In genomic region chr7:822692-823276, GRCh38 we compare ENCODE assay signal across 11 cellular contexts. TPM values are rescaled to one million over a fixed set of nuclear protein-coding genes. Genes with fewer than 3 reads are reported as not detected.
A peak's percentile ranks its signal among the peaks of the same experiment; 100 is the strongest.
DNase-seq lines count a peak whose midpoint lies in the region; ATAC-seq and TF ChIP-seq lines count a peak whose summit lies in the region.
"Had no signal": no experiment of that assay in that cellular context is flagged by ENCODE, and none has a peak within 500 bp of the region (broad histone marks: within the 10 kb centered on the region; RNA-seq: fewer than 3 reads in every experiment).

No MANE protein-coding gene starts in this region.

- H3K27ac Mint-ChIP-seq in neural progenitor cell (no peak overlapping the region), type B pancreatic cell (no peak overlapping the region)

- H3K27me3 ChIP-seq in BE2C, result 0 out of 2 replicates have a peak, but pooled peaks cover 3% of the 10 kb centered on the region
- no peaks in the 10 kb centered on the region for H3K27me3 ChIP-seq in OCI-LY1 (ENCODE audit: insufficient read depth, low read length)
- no peaks in the 10 kb centered on the region for H3K27me3 ChIP-seq in gastroesophageal sphincter
- H3K27me3 ChIP-seq in neural progenitor cell, result no peaks in the 10 kb centered on the region

- H3F3A ChIP-seq in OCI-LY1 (ENCODE audit: insufficient read depth, low read length) (no peaks in the 10 kb centered on the region), neural progenitor cell (ENCODE audit: low read depth) (no peaks in the 10 kb centered on the region)

- 0 out of 2 replicates have a peak, but pooled peaks cover 2% of the 10 kb centered on the region for H3K9me3 ChIP-seq in BE2C
- no peaks in the 10 kb centered on the region for H3K9me3 ChIP-seq in OCI-LY1 (ENCODE audit: low read length)
- no peaks in the 10 kb centered on the region for H3K9me3 ChIP-seq in gastroesophageal sphincter
- no peaks in the 10 kb centered on the region for H3K9me3 ChIP-seq in neural progenitor cell (ENCODE audit: low read depth)
- H3K9me3 ChIP-seq: neutrophil had no signal

- no peak overlapping the region for H3K4me3 Mint-ChIP-seq in neural progenitor cell
- no peak overlapping the region for H3K4me3 Mint-ChIP-seq in type B pancreatic cell

- H3K27ac ChIP-seq in OCI-LY1 (ENCODE audit: low read depth, low read length, poor library complexity, severe bottlenecking), result no peak overlapping the region
- peak overlapping the region; percentile 62 to 92 (median 86) for H3K27ac ChIP-seq in gastroesophageal sphincter
- no peak overlapping the region for H3K27ac ChIP-seq in neural progenitor cell
- H3K27ac ChIP-seq: neutrophil had no signal

- H3K36me3 Mint-ChIP-seq in neural progenitor cell (peaks cover 19% of the 10 kb centered on the region), type B pancreatic cell (peaks cover 26% of the 10 kb centered on the region)

- no peaks in the 10 kb centered on the region for H4K20me1 ChIP-seq in OCI-LY1 (ENCODE audit: insufficient read depth, low read length)
- H4K20me1 ChIP-seq in neural progenitor cell (ENCODE audit: low read depth), result peaks cover 93% of the 10 kb centered on the region

- peaks cover 4% of the 10 kb centered on the region for H3K27me3 Mint-ChIP-seq in neural progenitor cell (ENCODE audit: insufficient read depth, low read depth)
- H3K27me3 Mint-ChIP-seq in type B pancreatic cell, result no peaks in the 10 kb centered on the region

- H3K79me2 ChIP-seq in OCI-LY1 (ENCODE audit: insufficient read depth, low read length) (peaks cover 97% of the 10 kb centered on the region), neural progenitor cell (ENCODE audit: low read depth) (peaks cover 100% of the 10 kb centered on the region)

- H3K4me1 Mint-ChIP-seq in neural progenitor cell, result peaks cover 27% of the 10 kb centered on the region
- H3K4me1 Mint-ChIP-seq in type B pancreatic cell (ENCODE audit: unreplicated experiment), result peaks cover 51% of the 10 kb centered on the region

- H3K4me2 ChIP-seq in OCI-LY1 (ENCODE audit: low read length) (no peak overlapping the region), neural progenitor cell (no peak overlapping the region)

- H2AFZ ChIP-seq in OCI-LY1 (ENCODE audit: low read length) (no peak overlapping the region), neural progenitor cell (replicated peaks) (no peak overlapping the region)

- H3K9ac ChIP-seq in OCI-LY1 (ENCODE audit: low read length), result no peak overlapping the region
- H3K9ac ChIP-seq in neural progenitor cell, result no peak overlapping the region

- H3K4me1 ChIP-seq in BE2C, result no peaks in the 10 kb centered on the region; the same call in none of the 2 replicates
- peaks cover 15% of the 10 kb centered on the region for H3K4me1 ChIP-seq in OCI-LY1 (ENCODE audit: insufficient read depth, low read length, severe bottlenecking)
- H3K4me1 ChIP-seq in gastroesophageal sphincter, result peaks cover 0 to 100% (median 48%) of the 10 kb centered on the region in 3 donors
- peaks cover 4% of the 10 kb centered on the region for H3K4me1 ChIP-seq in neural progenitor cell

- H3K9me2 ChIP-seq in OCI-LY1 (ENCODE audit: low read depth, low read length), result no peaks in the 10 kb centered on the region

- TF ChIP-seq CTCF in BE2C (IDR thresholded peaks at IDR 0.05; ENCODE audit: low read depth, low read length) (0 out of 2 replicates have a peak, but pooled peaks have one; percentile 10), OCI-LY1 (IDR thresholded peaks at IDR 0.05; ENCODE audit: low read length) (peak; percentile 15; the same call in 1 of the 2 replicates), gastroesophageal sphincter (IDR thresholded peaks at IDR 0.05) (peak in 1 of 4 experiments; percentile 3), neural progenitor cell (IDR thresholded peaks at IDR 0.05) (peak; percentile 57), type B pancreatic cell (conservative IDR thresholded peaks at IDR 0.05) (no peak)

- DNase-seq in BE2C, result no peak
- peak; percentile 55 for DNase-seq in neural progenitor cell (ENCODE audit: low spot score)
- no peak for DNase-seq in type B pancreatic cell (ENCODE audit: extremely low spot score, unreplicated experiment)
- DNase-seq in NAMALWA (ENCODE audit: low spot score), result no peak
- no peak for DNase-seq in NOMO-1 treated with DMSO at 0.1 percent for 48 hours (lab: John Stamatoyannopoulos, UW; ENCODE audit: unreplicated experiment)
- DNase-seq: GOT3, NCI-H510A had no signal

- H3K9me3 Mint-ChIP-seq in neural progenitor cell, result peaks cover 4% of the 10 kb centered on the region
- peaks cover 5% of the 10 kb centered on the region for H3K9me3 Mint-ChIP-seq in type B pancreatic cell

- H3K4me3 ChIP-seq in BE2C (ENCODE audit: low read depth, low read length) (no peak overlapping the region), OCI-LY1 (ENCODE audit: low read depth, low read length, poor library complexity, severe bottlenecking) (no peak overlapping the region), gastroesophageal sphincter (no peak overlapping the region), neural progenitor cell (no peak overlapping the region)

- WGBS in gastroesophageal sphincter (ENCODE audit: low coverage in 1 of 2), 2 donors, result 40 to 76% methylated on average over 3 to 6 of the region's 32 CpGs

- ATAC-seq in gastroesophageal sphincter, result no peak
- ATAC-seq in HG03135 (IDR thresholded peaks at IDR 0.05; ENCODE audit: unreplicated experiment), result no peak

- H3K36me3 ChIP-seq in BE2C, result peaks cover 10% of the 10 kb centered on the region
- H3K36me3 ChIP-seq in OCI-LY1 (ENCODE audit: insufficient read depth, low read length), result peaks cover 25% of the 10 kb centered on the region
- H3K36me3 ChIP-seq in gastroesophageal sphincter, result no peaks in the 10 kb centered on the region
- peaks cover 4% of the 10 kb centered on the region for H3K36me3 ChIP-seq in neural progenitor cell
- H3K36me3 ChIP-seq: neutrophil had no signal

- TF ChIP-seq EP300 in gastroesophageal sphincter (IDR thresholded peaks at IDR 0.05), result no peak

- TF ChIP-seq POLR2A in gastroesophageal sphincter (IDR thresholded peaks at IDR 0.05), result no peak

RNA-seq across cellular contexts. Expression of gene SUN1, which starts 9.5 kb away (rescaled TPM):
- polyA plus RNA-seq in BE2C (2012; ENCODE audit: insufficient read depth, insufficient read length, low read depth), result 196 TPM
- 100 to 1,000 TPM; 151 to 261 (median 231) TPM for total RNA-seq in gastroesophageal sphincter
- 104 and 131 TPM in 2 replicates for total RNA-seq in neural progenitor cell (ENCODE audit: low replicate concordance)
- total RNA-seq in type B pancreatic cell (ENCODE audit: low replicate concordance), result 121 and 146 TPM in 2 replicates

RNA-seq across cellular contexts. Expression of gene GET4, which starts 53.6 kb away (rescaled TPM):
- polyA plus RNA-seq in BE2C (2012; ENCODE audit: insufficient read depth, insufficient read length, low read depth), result 190 TPM
- total RNA-seq in gastroesophageal sphincter (10 to 100 TPM; 18.4 to 34.8 (median 28.7) TPM), neural progenitor cell (ENCODE audit: low replicate concordance) (17.2 and 35.7 TPM in 2 replicates), type B pancreatic cell (ENCODE audit: low replicate concordance) (46.3 and 50.0 TPM in 2 replicates)

Comparison
In these comparisons a context has a peak if more than half of its experiments do, and no peak if none do; other contexts are left out.
1. H3K27ac ChIP-seq: peak in gastroesophageal sphincter (4 of 4); none in OCI-LY1 (single experiment) and neural progenitor cell (single experiment).